8 cellular contexts compared by ENCODE assay signal in the genomic region with DNA sequence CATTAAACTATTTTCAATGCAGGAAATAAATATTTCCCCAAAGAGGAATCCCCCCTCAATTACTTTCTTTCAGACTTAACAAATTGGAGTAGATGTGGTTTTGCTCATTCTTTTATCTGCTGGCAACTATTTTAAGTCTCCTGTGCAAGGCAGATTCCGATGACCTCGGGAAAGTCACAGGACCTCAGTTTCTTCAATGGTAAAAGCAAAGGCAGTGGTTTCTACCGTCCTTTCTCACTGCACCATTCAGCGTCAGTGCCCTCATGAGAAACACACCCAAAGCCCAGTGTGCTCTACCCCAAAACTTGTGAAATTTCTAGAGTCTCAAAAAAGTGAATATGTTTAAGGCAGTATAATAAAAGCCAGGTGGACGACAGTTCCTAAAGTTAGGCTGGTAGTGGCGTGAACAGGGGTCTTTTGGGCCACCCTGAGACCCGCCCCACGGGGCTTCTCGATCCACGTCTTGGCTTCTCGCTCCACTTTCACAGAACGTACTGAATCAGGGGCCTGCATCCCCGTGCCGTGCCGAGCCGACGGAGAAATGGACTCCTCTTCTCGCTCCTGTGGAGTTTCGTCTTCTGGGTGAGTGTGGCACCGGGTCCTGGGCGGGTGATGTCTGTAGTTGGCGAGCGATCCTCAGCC. TPM values are rescaled to one million over a fixed set of nuclear protein-coding genes. Genes with fewer than 3 reads are reported as not detected.
DNase-seq lines count a peak whose midpoint lies in the region; ATAC-seq and TF ChIP-seq lines count a peak whose summit lies in the region.

No MANE protein-coding gene starts in this region.

- no peaks in the 10 kb centered on the region for H3K9me3 Mint-ChIP-seq in T-helper 1 cell treated with Interleukin-12 subunit alpha and Interleukin-12 subunit beta and Interleukin-4 antibody, amounts not matched to agents 30 μg/mL and 1 μg/mL, for 36 hours

- no peaks in the 10 kb centered on the region for H3K36me3 ChIP-seq in esophagus squamous epithelium
- H3K36me3 ChIP-seq in mucosa of stomach (ENCODE audit: control insufficient read depth, insufficient read depth, low read length): no peaks in the 10 kb centered on the region

- peak; percentile 17 for DNase-seq in stimulated activated CD4-positive, alpha-beta T cell treated with anti-CD3 and anti-CD28 coated beads, Interleukin-2, amount 100 ng/mL, for 4 hours (ENCODE audit: low read depth)
- DNase-seq in stimulated activated CD4-positive, alpha-beta T cell treated with anti-CD3 and anti-CD28 coated beads, Interleukin-12 subunit alpha, Interleukin-12 subunit beta, amount 100 ng/mL, for 4 hours: no peak
- DNase-seq in esophagus squamous epithelium (lab: John Stamatoyannopoulos, UW) (no peak), SIG-M5 treated with dmso at 0.1 percent for 504 hours (lab: John Stamatoyannopoulos, UW; ENCODE audit: unreplicated experiment) (no peak), NCI-H1436 treated with DMSO at 0.1 percent for 48 hours (lab: John Stamatoyannopoulos, UW) (no peak)

- intact Hi-C loops in esophagus squamous epithelium (cut with DNase I): loop anchor here (5.0 kb wide), 1 partner anchor 127 kb away; the partner anchor contains the start of genes RNU6-7 and RNU6-8

- no peak for TF ChIP-seq CTCF in esophagus squamous epithelium (IDR thresholded peaks at IDR 0.05)

- peak overlapping the region; percentile 98 for H3K4me3 Mint-ChIP-seq in T-helper 1 cell treated with Interleukin-12 subunit alpha and Interleukin-12 subunit beta and Interleukin-4 antibody, amounts not matched to agents 30 μg/mL and 1 μg/mL, for 36 hours

- H3K27me3 Mint-ChIP-seq in T-helper 1 cell treated with Interleukin-12 subunit alpha and Interleukin-12 subunit beta and Interleukin-4 antibody, amounts not matched to agents 30 μg/mL and 1 μg/mL, for 36 hours (ENCODE audit: low read depth): peaks cover 23% of the 10 kb centered on the region

- H3K27ac ChIP-seq in esophagus squamous epithelium: peak overlapping the region; percentile 99 to 100 (median 99)

- peaks cover 23% of the 10 kb centered on the region for H3K4me1 Mint-ChIP-seq in T-helper 1 cell treated with Interleukin-12 subunit alpha and Interleukin-12 subunit beta and Interleukin-4 antibody, amounts not matched to agents 30 μg/mL and 1 μg/mL, for 36 hours (ENCODE audit: low read depth)

- peak overlapping the region; percentile 97 for H3K9ac ChIP-seq in mucosa of stomach (ENCODE audit: low read length)

- peak; percentile 13 for ATAC-seq in HG03108 (IDR thresholded peaks at IDR 0.05; ENCODE audit: unreplicated experiment)

- H3K9me3 ChIP-seq in esophagus squamous epithelium (no peaks in the 10 kb centered on the region), mucosa of stomach (ENCODE audit: control insufficient read depth, low read length) (no peaks in the 10 kb centered on the region)

- H3K4me1 ChIP-seq in esophagus squamous epithelium (peaks cover 0 to 57% (median 15%) of the 10 kb centered on the region in 3 donors), mucosa of stomach (ENCODE audit: control insufficient read depth, insufficient read depth, low read length) (no peaks in the 10 kb centered on the region)

- H3K27ac Mint-ChIP-seq in T-helper 1 cell treated with Interleukin-12 subunit alpha and Interleukin-12 subunit beta and Interleukin-4 antibody, amounts not matched to agents 30 μg/mL and 1 μg/mL, for 36 hours: peak overlapping the region; percentile 94

- H3K36me3 Mint-ChIP-seq in T-helper 1 cell treated with Interleukin-12 subunit alpha and Interleukin-12 subunit beta and Interleukin-4 antibody, amounts not matched to agents 30 μg/mL and 1 μg/mL, for 36 hours (ENCODE audit: low read depth): peaks cover 3% of the 10 kb centered on the region

- H3K4me3 ChIP-seq in esophagus squamous epithelium: peak overlapping the region; percentile 70 to 99 (median 96)
- peak overlapping the region; percentile 96 for H3K4me3 ChIP-seq in mucosa of stomach (ENCODE audit: low read length)

- 0 to 2% methylated on average over 4 to 6 of the region's 23 CpGs for WGBS in esophagus squamous epithelium, 2 donors

- H3K27me3 ChIP-seq in esophagus squamous epithelium (no peaks in the 10 kb centered on the region), mucosa of stomach (ENCODE audit: control insufficient read depth, insufficient read depth, low read length) (no peaks in the 10 kb centered on the region)

- TF ChIP-seq POLR2A in esophagus squamous epithelium (IDR thresholded peaks at IDR 0.05): no peak

RNA-seq across cellular contexts. Expression of gene ARHGAP5, which starts 1.3 kb away (rescaled TPM):
- 100 to 1,000 TPM in 2 of 4 donors, 10 to 100 TPM in 2; 77.7 to 139 (median 100) TPM for total RNA-seq in esophagus squamous epithelium
